Comparison of ENCODE assay signal across 39 cellular contexts in genomic region chr4:12879500-12879899, GRCh38.
"Had no signal": no experiment of that assay in that cellular context is flagged by ENCODE, and none has a peak within 500 bp of the region (broad histone marks: within the 10 kb centered on the region; RNA-seq: fewer than 3 reads in every experiment).

No MANE protein-coding gene starts in this region.

- H3K4me3 ChIP-seq: adrenal gland, ascending aorta, body of pancreas, breast epithelium, cardiac muscle cell had no signal

- H3K27me3 Mint-ChIP-seq: activated naive CD4-positive, alpha-beta T cell treated with anti-CD3 and anti-CD28 coated beads, Interleukin-2, amount 10 ng/mL, durations not matched to agents 7 days and 5 days; activated naive CD4-positive, alpha-beta T cell treated with anti-CD3 and anti-CD28 coated beads, Interleukin-2, amount 50 U/mL, for 24 hours; activated naive CD8-positive, alpha-beta T cell; activated naive CD8-positive, alpha-beta T cell treated with anti-CD3 and anti-CD28 coated beads for 36 hours; activated naive CD8-positive, alpha-beta T cell treated with anti-CD3 and anti-CD28 coated beads, Interleukin-2, amount 10 ng/mL, durations not matched to agents 7 days and 5 days; activated naive CD8-positive, alpha-beta T cell treated with anti-CD3 and anti-CD28 coated beads, Interleukin-2, amount 50 U/mL, for 24 hours; activated T-cell treated with anti-CD3 and anti-CD28 coated beads, Interleukin-2, amount 50 U/mL, for 24 hours; activated T-helper 17 cell treated with anti-CD3 and anti-CD28 coated beads, Interleukin-2, amount 50 U/mL, for 72 hours; brain; central memory CD8-positive, alpha-beta T cell had no signal

- ATAC-seq: activated naive CD4-positive, alpha-beta T cell treated with anti-CD3 and anti-CD28 coated beads, Interleukin-2, amount 50 U/mL, for 72 hours; activated naive CD8-positive, alpha-beta T cell treated with anti-CD3 and anti-CD28 coated beads, Interleukin-2, amount 50 U/mL, for 24 hours; activated T-cell treated with anti-CD3 and anti-CD28 coated beads, Interleukin-2, amount 50 U/mL, for 4 hours; activated T-cell treated with anti-CD3 and anti-CD28 coated beads, Interleukin-2, amount 50 U/mL, for 72 hours; activated T-helper 17 cell treated with anti-CD3 and anti-CD28 coated beads, Interleukin-2, amount 50 U/mL, for 72 hours; body of pancreas had no signal

- H3K4me1 Mint-ChIP-seq: activated naive CD4-positive, alpha-beta T cell treated with anti-CD3 and anti-CD28 coated beads, Interleukin-2, amount 10 ng/mL, durations not matched to agents 7 days and 5 days; activated naive CD4-positive, alpha-beta T cell treated with anti-CD3 and anti-CD28 coated beads, Interleukin-2, amount 50 U/mL, for 24 hours; activated naive CD8-positive, alpha-beta T cell treated with anti-CD3 and anti-CD28 coated beads for 36 hours; activated naive CD8-positive, alpha-beta T cell treated with anti-CD3 and anti-CD28 coated beads, Interleukin-2, amount 10 ng/mL, durations not matched to agents 7 days and 5 days; activated naive CD8-positive, alpha-beta T cell treated with anti-CD3 and anti-CD28 coated beads, Interleukin-2, amount 50 U/mL, for 24 hours; activated T-helper 17 cell treated with anti-CD3 and anti-CD28 coated beads, Interleukin-2, amount 50 U/mL, for 72 hours; central memory CD8-positive, alpha-beta T cell had no signal

- DNase-seq: activated effector memory CD4-positive, alpha-beta T cell treated with anti-CD3 and anti-CD28 coated beads, Interleukin-2, amount 50 U/mL, for 16 hours; activated effector memory CD4-positive, alpha-beta T cell treated with Interleukin-2 at 50 U/mL for 16 hours; activated gamma-delta T cell; activated gamma-delta T cell treated with Interleukin-2 at 50 U/mL for 16 hours; activated naive CD4-positive, alpha-beta T cell; activated naive CD4-positive, alpha-beta T cell treated with anti-CD3 and anti-CD28 coated beads for 36 hours; activated naive CD4-positive, alpha-beta T cell treated with anti-CD3 and anti-CD28 coated beads, Interleukin-2, amount 10 ng/mL, durations not matched to agents 7 days and 5 days; activated naive CD4-positive, alpha-beta T cell treated with anti-CD3 and anti-CD28 coated beads, Interleukin-2, amount 50 U/mL, for 16 hours; activated naive CD4-positive, alpha-beta T cell treated with Interleukin-2 at 50 U/mL for 16 hours; activated naive CD8-positive, alpha-beta T cell treated with anti-CD3 and anti-CD28 coated beads for 36 hours; activated naive CD8-positive, alpha-beta T cell treated with anti-CD3 and anti-CD28 coated beads, Interleukin-2, amount 10 ng/mL, durations not matched to agents 7 days and 5 days; activated naive CD8-positive, alpha-beta T cell treated with anti-CD3 and anti-CD28 coated beads, Interleukin-2, amount 50 U/mL, for 24 hours; activated T-cell treated with anti-CD3 and anti-CD28 coated beads, Interleukin-2, amount 50 U/mL, for 24 hours; activated T-cell treated with anti-CD3 and anti-CD28 coated beads, Interleukin-2, amount 50 U/mL, for 4 hours; activated T-cell treated with anti-CD3 and anti-CD28 coated beads, Interleukin-2, amount 50 U/mL, for 48 hours; activated T-cell treated with anti-CD3 and anti-CD28 coated beads, Interleukin-2, amount 50 U/mL, for 72 hours; adrenal gland; amniotic stem cell; amygdala; anterior cingulate cortex; aorta; body of pancreas; brain microvascular endothelial cell; caudate nucleus; central memory CD4-positive, alpha-beta T cell; cerebellar nuclear complex had no signal

- H3K4me3 Mint-ChIP-seq: activated naive CD4-positive, alpha-beta T cell treated with anti-CD3 and anti-CD28 coated beads for 36 hours; activated naive CD4-positive, alpha-beta T cell treated with anti-CD3 and anti-CD28 coated beads, Interleukin-2, amount 10 ng/mL, durations not matched to agents 7 days and 5 days; activated naive CD4-positive, alpha-beta T cell treated with anti-CD3 and anti-CD28 coated beads, Interleukin-2, amount 50 U/mL, for 24 hours; activated naive CD8-positive, alpha-beta T cell; activated naive CD8-positive, alpha-beta T cell treated with anti-CD3 and anti-CD28 coated beads for 36 hours; activated naive CD8-positive, alpha-beta T cell treated with anti-CD3 and anti-CD28 coated beads, Interleukin-2, amount 10 ng/mL, durations not matched to agents 7 days and 5 days; activated naive CD8-positive, alpha-beta T cell treated with anti-CD3 and anti-CD28 coated beads, Interleukin-2, amount 50 U/mL, for 24 hours; activated T-cell treated with anti-CD3 and anti-CD28 coated beads, Interleukin-2, amount 50 U/mL, for 24 hours; activated T-cell treated with anti-CD3 and anti-CD28 coated beads, Interleukin-2, amount 50 U/mL, for 4 hours; activated T-cell treated with anti-CD3 and anti-CD28 coated beads, Interleukin-2, amount 50 U/mL, for 72 hours; activated T-helper 1 cell treated with anti-CD3 and anti-CD28 coated beads, Interleukin-12 subunit alpha, Interleukin-12 subunit beta, Interleukin-2, Interleukin-4 antibody, amounts not matched to agents 30 ng/mL and 10 ng/mL and 1 ng/mL, durations not matched to agents 14 hours and 24 hours and 36 hours; activated T-helper 17 cell treated with anti-CD3 and anti-CD28 coated beads, Interleukin-2, amount 50 U/mL, for 72 hours; brain; central memory CD8-positive, alpha-beta T cell had no signal

- H3K36me3 ChIP-seq: adrenal gland, ascending aorta, brain microvascular endothelial cell, breast epithelium, cardiac muscle cell had no signal

- H3K27ac ChIP-seq: adrenal gland, ascending aorta, body of pancreas, brain microvascular endothelial cell, breast epithelium, cardiac muscle cell had no signal

- H3K27me3 ChIP-seq: adrenal gland, ascending aorta, body of pancreas, brain microvascular endothelial cell, breast epithelium, cardiac muscle cell had no signal

- H3K36me3 Mint-ChIP-seq: activated naive CD4-positive, alpha-beta T cell treated with anti-CD3 and anti-CD28 coated beads, Interleukin-2, amount 10 ng/mL, durations not matched to agents 7 days and 5 days; activated naive CD4-positive, alpha-beta T cell treated with anti-CD3 and anti-CD28 coated beads, Interleukin-2, amount 50 U/mL, for 24 hours; activated naive CD8-positive, alpha-beta T cell; activated naive CD8-positive, alpha-beta T cell treated with anti-CD3 and anti-CD28 coated beads for 36 hours; activated naive CD8-positive, alpha-beta T cell treated with anti-CD3 and anti-CD28 coated beads, Interleukin-2, amount 10 ng/mL, durations not matched to agents 7 days and 5 days; brain had no signal

- H3K27ac Mint-ChIP-seq: activated naive CD4-positive, alpha-beta T cell treated with anti-CD3 and anti-CD28 coated beads for 36 hours; activated naive CD4-positive, alpha-beta T cell treated with anti-CD3 and anti-CD28 coated beads, Interleukin-2, amount 10 ng/mL, durations not matched to agents 7 days and 5 days; activated naive CD4-positive, alpha-beta T cell treated with anti-CD3 and anti-CD28 coated beads, Interleukin-2, amount 50 U/mL, for 24 hours; activated naive CD4-positive, alpha-beta T cell treated with anti-CD3 and anti-CD28 coated beads, Interleukin-2, amount 50 U/mL, for 72 hours; activated naive CD8-positive, alpha-beta T cell; activated naive CD8-positive, alpha-beta T cell treated with anti-CD3 and anti-CD28 coated beads for 36 hours; activated naive CD8-positive, alpha-beta T cell treated with anti-CD3 and anti-CD28 coated beads, Interleukin-2, amount 10 ng/mL, durations not matched to agents 7 days and 5 days; activated naive CD8-positive, alpha-beta T cell treated with anti-CD3 and anti-CD28 coated beads, Interleukin-2, amount 50 U/mL, for 24 hours; activated T-cell treated with anti-CD3 and anti-CD28 coated beads, Interleukin-2, amount 50 U/mL, for 24 hours; activated T-cell treated with anti-CD3 and anti-CD28 coated beads, Interleukin-2, amount 50 U/mL, for 72 hours; activated T-helper 1 cell treated with anti-CD3 and anti-CD28 coated beads, Interleukin-12 subunit alpha, Interleukin-12 subunit beta, Interleukin-2, Interleukin-4 antibody, amounts not matched to agents 30 ng/mL and 10 ng/mL and 1 ng/mL, durations not matched to agents 14 hours and 24 hours and 36 hours; activated T-helper 17 cell treated with anti-CD3 and anti-CD28 coated beads, Interleukin-2, amount 50 U/mL, for 72 hours; activated T-helper 2 cell treated with anti-CD3 and anti-CD28 coated beads, Interferon-gamma antibody, Interleukin-2, Interleukin-4, amounts not matched to agents 10 μg/mL and 5 μg/mL and 100 μg/mL, durations not matched to agents 14 hours and 24 hours and 36 hours had no signal

- H3K9me3 Mint-ChIP-seq: activated naive CD4-positive, alpha-beta T cell treated with anti-CD3 and anti-CD28 coated beads, Interleukin-2, amount 50 U/mL, for 24 hours; activated naive CD8-positive, alpha-beta T cell treated with anti-CD3 and anti-CD28 coated beads for 36 hours; activated naive CD8-positive, alpha-beta T cell treated with anti-CD3 and anti-CD28 coated beads, Interleukin-2, amount 10 ng/mL, durations not matched to agents 7 days and 5 days; activated naive CD8-positive, alpha-beta T cell treated with anti-CD3 and anti-CD28 coated beads, Interleukin-2, amount 50 U/mL, for 24 hours; activated T-helper 2 cell treated with anti-CD3 and anti-CD28 coated beads, Interferon-gamma antibody, Interleukin-2, Interleukin-4, amounts not matched to agents 10 μg/mL and 5 μg/mL and 100 μg/mL, durations not matched to agents 14 hours and 24 hours and 36 hours had no signal

- H3K4me1 ChIP-seq: adrenal gland, ascending aorta, breast epithelium had no signal

- FAIRE-seq: astrocyte, bronchial epithelial cell had no signal

- H3K9me3 ChIP-seq: adrenal gland, ascending aorta, body of pancreas had no signal
